1 cellular context compared by ENCODE assay signal in the genomic region with DNA sequence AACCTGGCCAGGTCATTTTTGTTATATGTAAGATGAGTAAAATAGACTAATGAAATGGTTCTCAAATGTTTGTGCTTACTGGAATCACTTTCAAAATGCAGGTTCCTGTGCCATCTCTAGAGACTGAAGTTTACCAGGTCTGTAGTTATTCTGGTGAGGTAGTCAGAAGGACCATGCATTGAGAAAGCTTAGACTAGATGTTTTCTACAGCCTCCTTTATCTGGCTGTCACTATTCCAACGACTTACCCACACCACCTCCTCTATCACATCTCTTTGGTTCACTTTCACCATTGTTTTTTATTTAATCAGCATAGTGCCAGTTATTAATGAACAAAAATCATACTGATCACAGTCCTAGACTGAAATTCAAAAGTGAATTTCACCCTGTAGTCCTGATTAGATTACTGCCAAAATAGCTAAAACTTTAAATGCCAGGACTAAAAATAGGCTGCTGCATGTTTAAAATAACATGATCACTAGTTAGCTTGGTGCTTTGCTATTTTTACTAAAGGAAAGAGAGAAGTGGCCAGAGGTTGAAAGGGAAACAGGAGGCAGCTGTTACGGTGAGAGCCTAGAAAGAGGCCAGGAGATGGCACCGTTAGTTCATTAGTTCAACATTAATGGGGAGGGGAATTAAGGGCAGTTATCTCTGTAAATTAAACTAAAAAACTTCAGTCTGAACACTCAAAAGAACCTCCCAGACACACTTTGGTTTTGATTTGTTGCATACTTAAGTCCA.
TF ChIP-seq lines count a peak whose summit lies in the region.

No MANE protein-coding gene starts in this region.

TF ChIP-seq in GM23338, 12 proteins besides CTCF, POLR2A, EP300 and RAD21 (continued from another document):
- TF ChIP-seq ZNF462 (CRISPR knock-in tag; IDR thresholded peaks at IDR 0.05) (no peak), NANOG (IDR thresholded peaks at IDR 0.05; ENCODE audit: borderline replicate concordance) (no peak), POLR2AphosphoS5 (IDR thresholded peaks at IDR 0.05; ENCODE audit: low read depth) (no peak), JUNB (IDR thresholded peaks at IDR 0.05; ENCODE audit: unreplicated experiment) (no peak), EZH2phosphoT487 (IDR thresholded peaks at IDR 0.05; ENCODE audit: unreplicated experiment) (no peak)
- TF ChIP-seq, protein P1, sequence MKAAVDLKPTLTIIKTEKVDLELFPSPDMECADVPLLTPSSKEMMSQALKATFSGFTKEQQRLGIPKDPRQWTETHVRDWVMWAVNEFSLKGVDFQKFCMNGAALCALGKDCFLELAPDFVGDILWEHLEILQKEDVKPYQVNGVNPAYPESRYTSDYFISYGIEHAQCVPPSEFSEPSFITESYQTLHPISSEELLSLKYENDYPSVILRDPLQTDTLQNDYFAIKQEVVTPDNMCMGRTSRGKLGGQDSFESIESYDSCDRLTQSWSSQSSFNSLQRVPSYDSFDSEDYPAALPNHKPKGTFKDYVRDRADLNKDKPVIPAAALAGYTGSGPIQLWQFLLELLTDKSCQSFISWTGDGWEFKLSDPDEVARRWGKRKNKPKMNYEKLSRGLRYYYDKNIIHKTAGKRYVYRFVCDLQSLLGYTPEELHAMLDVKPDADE (IDR thresholded peaks at IDR 0.05), result no peak
